ENCODE assay signal across 25 cellular contexts in the genomic region with DNA sequence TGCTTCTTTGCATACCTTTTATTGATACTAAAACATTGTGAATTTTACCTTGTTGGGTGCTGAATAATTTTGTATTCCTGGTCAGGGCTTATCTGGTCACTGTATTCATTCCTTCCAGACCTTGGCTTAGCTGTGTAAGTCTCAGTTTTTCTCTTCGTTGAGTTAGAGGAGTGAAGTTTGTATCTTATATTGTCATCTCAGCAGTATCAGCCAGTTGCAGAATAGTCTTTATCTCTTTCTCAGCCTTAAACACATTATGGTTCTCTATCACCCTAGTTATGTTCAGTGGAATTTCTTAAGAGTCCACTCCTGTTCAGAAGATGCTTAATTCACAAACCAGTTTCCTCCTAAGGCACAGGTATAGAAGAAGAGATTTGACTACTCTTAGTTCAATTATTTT.
"Had no signal": no experiment of that assay in that cellular context is flagged by ENCODE, and none has a peak within 500 bp of the region (broad histone marks: within the 10 kb centered on the region; RNA-seq: fewer than 3 reads in every experiment).

No MANE protein-coding gene starts in this region.

- FAIRE-seq: colon, endothelial cell of umbilical vein, islet of Langerhans, keratinocyte had no signal

- H3K4me3 Mint-ChIP-seq: naive thymus-derived CD4-positive, alpha-beta T cell had no signal

- H3K4me1 ChIP-seq: esophagus squamous epithelium, gastrocnemius medialis, lower lobe of right lung had no signal

- H3K27me3 ChIP-seq: dorsolateral prefrontal cortex, esophagus squamous epithelium, gastrocnemius medialis, heart right ventricle, left lung had no signal

- H3K4me3 ChIP-seq: coronary artery, dorsolateral prefrontal cortex, esophagus squamous epithelium, gastrocnemius medialis, heart right ventricle, left lung, lower lobe of right lung had no signal

- H3K9me3 Mint-ChIP-seq: naive thymus-derived CD4-positive, alpha-beta T cell had no signal

- H3K27ac Mint-ChIP-seq: naive thymus-derived CD4-positive, alpha-beta T cell had no signal

- H3K9me3 ChIP-seq: esophagus squamous epithelium, gastrocnemius medialis, left lung, lower lobe of right lung had no signal

- ATAC-seq: esophagus mucosa; gastrocnemius medialis; heart right ventricle; left cardiac atrium; left lung; left ventricle myocardium superior; lower lobe of right lung; naive thymus-derived CD4-positive, alpha-beta T cell had no signal

- H3K27me3 Mint-ChIP-seq: naive thymus-derived CD4-positive, alpha-beta T cell had no signal

- H3K27ac ChIP-seq: coronary artery, dorsolateral prefrontal cortex, esophagus squamous epithelium, gastrocnemius medialis, heart right ventricle, left lung, lower lobe of right lung had no signal

- DNase-seq: dermis blood vessel endothelial cell; dorsolateral prefrontal cortex; effector CD4-positive, alpha-beta T cell; effector memory CD4-positive, alpha-beta T cell; esophagus squamous epithelium; foreskin fibroblast; foreskin melanocyte; gastrocnemius medialis; glutamatergic neuron; head of caudate nucleus; heart right ventricle; hippocampal formation; left cardiac atrium; left lung; left ventricle myocardium superior; lower lobe of right lung; mesenchymal stem cell; midbrain; naive thymus-derived CD4-positive, alpha-beta T cell had no signal
